8 cellular contexts compared by ENCODE assay signal in the genomic region with DNA sequence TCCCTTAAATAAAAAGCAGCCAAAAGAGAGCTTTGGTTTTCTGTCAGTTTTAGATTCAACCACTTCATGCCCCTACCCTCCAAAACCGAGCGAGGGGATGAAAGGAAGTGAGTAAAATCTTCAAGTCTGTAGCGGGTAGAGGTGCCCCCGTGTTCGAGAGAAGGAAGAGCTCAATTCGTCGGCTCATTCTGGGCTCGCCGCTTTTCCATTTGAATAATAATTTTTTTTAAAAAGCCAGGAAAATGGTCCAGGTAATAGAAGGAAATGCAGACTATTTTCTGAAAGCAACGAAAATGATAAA.
DNase-seq lines count a peak whose midpoint lies in the region; FAIRE-seq and TF ChIP-seq lines count a peak whose summit lies in the region.

No MANE protein-coding gene starts in this region.

- peak overlapping the region; percentile 84 to 87 for H3K9ac ChIP-seq in mucosa of rectum (ENCODE audit: low read depth in 1 of 2, low read length in 2 of 2)

- peaks cover 30% of the 10 kb centered on the region for H3K4me1 ChIP-seq in HAP-1
- peaks cover 5% of the 10 kb centered on the region in 2 donors for H3K4me1 ChIP-seq in mucosa of rectum (ENCODE audit: control insufficient read depth in 2 of 2, insufficient read depth in 2 of 2, low read length in 2 of 2)

- FAIRE-seq in D721Med (lab: Jason Lieb, UNC), result no peak

- H3K4me3 ChIP-seq in AG09309 (ENCODE audit: control insufficient read depth, low read depth, low read length) (peak overlapping the region; percentile 72), HAP-1 (peak overlapping the region; percentile 53), mucosa of rectum (ENCODE audit: low read length in 2 of 2) (peak overlapping the region; percentile 75 to 87)

- peak overlapping the region; percentile 73 to 80 for H3K27ac ChIP-seq in mucosa of rectum (ENCODE audit: low read depth in 2 of 2, low read length in 2 of 2)

- no peaks in the 10 kb centered on the region for H3K36me3 Mint-ChIP-seq in MCF 10A (ENCODE audit: insufficient read depth, unreplicated experiment)

- no peaks in the 10 kb centered on the region for H3K36me3 ChIP-seq in HAP-1 (replicated peaks)
- H3K36me3 ChIP-seq in mucosa of rectum (ENCODE audit: control insufficient read depth in 2 of 2, insufficient read depth in 2 of 2, low read length in 2 of 2), result peaks cover 3 to 6% of the 10 kb centered on the region in 2 donors

- no peaks in the 10 kb centered on the region for H3K4me1 Mint-ChIP-seq in MCF 10A (ENCODE audit: insufficient read depth, unreplicated experiment)

- H3K27ac Mint-ChIP-seq in MCF 10A (ENCODE audit: low read depth, unreplicated experiment), result no peak overlapping the region

- intact Hi-C loops in MCF 10A (cut with micrococcal nuclease), result loop anchor here (5.0 to 10.0 kb wide), 3 partner anchors 371 to 653 kb away; no protein-coding TSS in a partner anchor

- H3K4me3 Mint-ChIP-seq in MCF 10A (ENCODE audit: unreplicated experiment), result peak overlapping the region; percentile 75

- POLR2A ChIA-PET in MCF 10A (lab: Yijun Ruan, JAX), result interaction anchor here (0.9 kb wide), 1 partner anchor 22 kb away, joined by 3 read pairs; no protein-coding TSS in a partner anchor

- H3K9me3 Mint-ChIP-seq in MCF 10A (ENCODE audit: unreplicated experiment), result no peaks in the 10 kb centered on the region

- TF ChIP-seq CTCF in AG09309 (IDR thresholded peaks at IDR 0.05; ENCODE audit: control insufficient read depth, insufficient read depth, low read depth, low read length, missing control alignments), result no peak
- TF ChIP-seq CTCF in MCF 10A (IDR thresholded peaks at IDR 0.05; ENCODE audit: unreplicated experiment), result no peak
- TF ChIP-seq CTCF in D721Med (IDR thresholded peaks at IDR 0.05; ENCODE audit: insufficient read depth, missing control alignments), result no peak

- no peak for DNase-seq in AG09309 (ENCODE audit: low read depth)
- DNase-seq in HAP-1 (ENCODE audit: low spot score in 2 of 2), result no peak
- DNase-seq in MCF 10A (ENCODE audit: unreplicated experiment), result no peak
- no peak for DNase-seq in D721Med (ENCODE audit: insufficient read length, low spot score)
- no peak for DNase-seq in cerebellar nuclear complex (lab: John Stamatoyannopoulos, UW)
- DNase-seq in activated CD4-positive, alpha-beta T cell treated with anti-CD3 and anti-CD28 coated beads for 48 hours, result no peak
- no peak for DNase-seq in activated CD4-positive, alpha-beta T cell treated with anti-CD3 and anti-CD28 coated beads for 1 hour

- H3K9me3 ChIP-seq in HAP-1 (no peaks in the 10 kb centered on the region), mucosa of rectum (ENCODE audit: control insufficient read depth in 2 of 2, low read length in 2 of 2) (no peaks in the 10 kb centered on the region)

- peaks cover 42% of the 10 kb centered on the region for H3K27me3 ChIP-seq in HAP-1 (ENCODE audit: low read depth)
- H3K27me3 ChIP-seq in mucosa of rectum (ENCODE audit: control insufficient read depth in 2 of 2, insufficient read depth in 2 of 2, low read length in 2 of 2), result no peaks in the 10 kb centered on the region

- no TSS peak for BruUV-seq in MCF 10A (replicated peaks; lab: Mats Ljungman, UMichigan)

- no peaks in the 10 kb centered on the region for H3K27me3 Mint-ChIP-seq in MCF 10A (ENCODE audit: insufficient read depth, unreplicated experiment)

- CTCF ChIA-PET in MCF 10A (lab: Yijun Ruan, JAX), result no interaction called here

- in situ Hi-C loops in HAP-1 (cut with MboI; ENCODE audit: low sequenced_read_pairs), result no loop called here
